30 cellular contexts compared by ENCODE assay signal in genomic region chr6:14467591-14467990, GRCh38.
A peak's percentile ranks its signal among the peaks of the same experiment; 100 is the strongest.
DNase-seq lines count a peak whose midpoint lies in the region; ATAC-seq and TF ChIP-seq lines count a peak whose summit lies in the region.
"Had no signal": no experiment of that assay in that cellular context is flagged by ENCODE, and none has a peak within 500 bp of the region (broad histone marks: within the 10 kb centered on the region; RNA-seq: fewer than 3 reads in every experiment).

No MANE protein-coding gene starts in this region.

- no peak overlapping the region for H2AFZ ChIP-seq in GM23248
- no peak overlapping the region for H2AFZ ChIP-seq in SK-N-SH (ENCODE audit: low read depth)
- H2AFZ ChIP-seq: parathyroid adenoma had no signal

- DNase-seq in AG09309 (ENCODE audit: low read depth) (peak; percentile 41), GM23248 (peak; percentile 79), RPMI7951 (ENCODE audit: low read depth) (peak; percentile 43), fibroblast of the aortic adventitia (ENCODE audit: low read depth) (peak; percentile 67), SK-N-SH (no peak), NCI-H146 treated with DMSO at 0.1 percent for 48 hours (lab: John Stamatoyannopoulos, UW; ENCODE audit: unreplicated experiment) (no peak)
- DNase-seq: activated CD4-positive, alpha-beta T cell treated with anti-CD3 and anti-CD28 coated beads for 4 hours; activated CD8-positive, alpha-beta memory T cell treated with anti-CD3 and anti-CD28 coated beads for 24 hours; activated naive CD4-positive, alpha-beta T cell treated with anti-CD3 and anti-CD28 coated beads, Interleukin-2, amount 50 U/mL, for 16 hours; activated T-cell treated with anti-CD3 and anti-CD28 coated beads for 4 hours; DMS153; GDM1; Kasumi-1; left lung; mesenchymal stem cell; NCI-H1694; NCI-H446 treated with DMSO at 0.1 percent for 48 hours; NCI-H82; SJCRH30; stimulated activated CD4-positive, alpha-beta T cell treated with anti-CD3 and anti-CD28 coated beads, Interleukin-1b, Interleukin-23, amount 100 ng/mL, for 48 hours; stimulated activated naive CD8-positive, alpha-beta T cell treated with anti-CD3 and anti-CD28 coated beads, Interleukin-15, amount 100 ng/mL, for 72 hours; T-helper 9 cell; WERI-Rb-1 had no signal

- H4K20me1 ChIP-seq in GM23248 (ENCODE audit: insufficient read depth) (no peaks in the 10 kb centered on the region), SK-N-SH (ENCODE audit: insufficient read depth) (no peaks in the 10 kb centered on the region)

- H3K9ac ChIP-seq in GM23248 = no peak overlapping the region
- H3K9ac ChIP-seq in SK-N-SH = no peak overlapping the region
- H3K9ac ChIP-seq: parathyroid adenoma had no signal

- TF ChIP-seq RAD21 in SK-N-SH (IDR thresholded peaks at IDR 0.05; ENCODE audit: low read length) = no peak

- TF ChIP-seq EP300 in SK-N-SH (IDR thresholded peaks at IDR 0.05; ENCODE audit: borderline replicate concordance in 1 of 2, low read depth in 1 of 2, low read length in 1 of 2) = no peak

- WGBS in GM23248 (ENCODE audit: low coverage in 1 of 2, low lambda C conversion rate in 2 of 2, missing lambda C conversion rate in 2 of 2), 2 experiments = 22 to 27% methylated on average over 2 of the region's 2 CpGs
- 20% methylated on average over 2 of the region's 2 CpGs for WGBS in SK-N-SH (ENCODE audit: low lambda C conversion rate)

- H3K27me3 ChIP-seq in GM23248 (replicated peaks; ENCODE audit: insufficient read depth) (no peaks in the 10 kb centered on the region), SK-N-SH (ENCODE audit: insufficient read depth) (no peaks in the 10 kb centered on the region)
- H3K27me3 ChIP-seq: breast epithelium, left lung, SJCRH30, vagina had no signal

- in situ Hi-C loops in GM23248 (cut with MboI) = no loop called here

- H3K79me2 ChIP-seq in GM23248 (ENCODE audit: insufficient read depth) = no peaks in the 10 kb centered on the region
- no peaks in the 10 kb centered on the region for H3K79me2 ChIP-seq in SK-N-SH (ENCODE audit: insufficient read depth)
- H3K79me2 ChIP-seq: parathyroid adenoma had no signal

- no peak overlapping the region for H3K4me2 ChIP-seq in GM23248 (ENCODE audit: unreplicated experiment)
- H3K4me2 ChIP-seq in SK-N-SH = no peak overlapping the region
- H3K4me2 ChIP-seq: smooth muscle cell had no signal

- H3F3A ChIP-seq in GM23248 (ENCODE audit: insufficient read depth) (peaks cover 28% of the 10 kb centered on the region), SK-N-SH (replicated peaks; ENCODE audit: insufficient read depth) (no peaks in the 10 kb centered on the region)

- no peak overlapping the region for H3K4me3 ChIP-seq in AG09309 (ENCODE audit: control insufficient read depth, low read depth, low read length)
- no peak overlapping the region for H3K4me3 ChIP-seq in GM23248
- no peak overlapping the region for H3K4me3 ChIP-seq in fibroblast of the aortic adventitia (ENCODE audit: low read depth, low read length)
- no peak overlapping the region for H3K4me3 ChIP-seq in SK-N-SH (ENCODE audit: low read depth in 2 of 2, low read length in 1 of 2)
- H3K4me3 ChIP-seq: breast epithelium, left lung, SJCRH30, smooth muscle cell, vagina had no signal

- H3K36me3 ChIP-seq in GM23248 (ENCODE audit: low read depth) (no peaks in the 10 kb centered on the region), SK-N-SH (replicated peaks in 1 of 2; ENCODE audit: control insufficient read depth in 1 of 2, insufficient read depth in 2 of 2, low read length in 1 of 2) (no peaks in the 10 kb centered on the region)
- H3K36me3 ChIP-seq: breast epithelium, left lung, SJCRH30, vagina, WERI-Rb-1 had no signal

- ATAC-seq in HG02870 (IDR thresholded peaks at IDR 0.05; ENCODE audit: unreplicated experiment) (no peak), GM21717 (IDR thresholded peaks at IDR 0.05; ENCODE audit: unreplicated experiment) (no peak)
- ATAC-seq: HepG2; left lung; stimulated activated naive CD8-positive, alpha-beta T cell treated with anti-CD3 and anti-CD28 coated beads, Interleukin-15, amount 100 ng/mL, for 72 hours had no signal

- H3K4me1 ChIP-seq in GM23248 (ENCODE audit: insufficient read depth) (peaks cover 30% of the 10 kb centered on the region), SK-N-SH (ENCODE audit: control insufficient read depth in 1 of 2, insufficient read depth in 2 of 2, low read depth in 1 of 2, low read length in 1 of 2) (no peaks in the 10 kb centered on the region)
- H3K4me1 ChIP-seq: breast epithelium, left lung, parathyroid adenoma, SJCRH30, vagina had no signal

- H3K9me2 ChIP-seq in GM23248 (ENCODE audit: insufficient read depth) (no peaks in the 10 kb centered on the region), SK-N-SH (no peaks in the 10 kb centered on the region)

- no peak for TF ChIP-seq CTCF in AG09309 (IDR thresholded peaks at IDR 0.05; ENCODE audit: control insufficient read depth, insufficient read depth, low read depth, low read length, missing control alignments)
- no peak for TF ChIP-seq CTCF in fibroblast of the aortic adventitia (IDR thresholded peaks at IDR 0.05; ENCODE audit: insufficient read depth, low read length)
- TF ChIP-seq CTCF in SK-N-SH (IDR thresholded peaks at IDR 0.05) = no peak

- CTCF ChIA-PET in SK-N-SH (lab: Yijun Ruan, JAX) = no interaction called here

- H3K9me3 ChIP-seq in GM23248 (ENCODE audit: low read depth) = no peaks in the 10 kb centered on the region
- H3K9me3 ChIP-seq in SK-N-SH = no peaks in the 10 kb centered on the region; the same call in 1 of the 2 replicates
- H3K9me3 ChIP-seq: left lung, SJCRH30, vagina had no signal

- H3K27ac ChIP-seq in GM23248 (peak overlapping the region; percentile 29; the same call in 1 of the 2 replicates), SK-N-SH (ENCODE audit: low read depth in 2 of 2, low read length in 1 of 2) (no peak overlapping the region)
- H3K27ac ChIP-seq: breast epithelium, left lung, parathyroid adenoma, SJCRH30, vagina, WERI-Rb-1 had no signal

- POLR2A ChIA-PET in SK-N-SH (lab: Yijun Ruan, JAX) = no interaction called here

TF ChIP-seq in SK-N-SH, 30 proteins besides CTCF, POLR2A, EP300 and RAD21:
- TF ChIP-seq MXI1 (IDR thresholded peaks at IDR 0.05; ENCODE audit: low read depth, low read length) (no peak), USF1 (IDR thresholded peaks at IDR 0.05; ENCODE audit: borderline replicate concordance, low read depth) (no peak), SMC3 (IDR thresholded peaks at IDR 0.05; ENCODE audit: low read depth, low read length) (no peak)

Comparison
In these comparisons a context has a peak if more than half of its experiments do, and no peak if none do; other contexts are left out.
1. DNase-seq: peak in AG09309 (single experiment), GM23248 (single experiment), RPMI7951 (single experiment) and fibroblast of the aortic adventitia (single experiment); none in SK-N-SH (single experiment) and NCI-H146 treated with DMSO at 0.1 percent for 48 hours (single experiment).